In the genomic region with DNA sequence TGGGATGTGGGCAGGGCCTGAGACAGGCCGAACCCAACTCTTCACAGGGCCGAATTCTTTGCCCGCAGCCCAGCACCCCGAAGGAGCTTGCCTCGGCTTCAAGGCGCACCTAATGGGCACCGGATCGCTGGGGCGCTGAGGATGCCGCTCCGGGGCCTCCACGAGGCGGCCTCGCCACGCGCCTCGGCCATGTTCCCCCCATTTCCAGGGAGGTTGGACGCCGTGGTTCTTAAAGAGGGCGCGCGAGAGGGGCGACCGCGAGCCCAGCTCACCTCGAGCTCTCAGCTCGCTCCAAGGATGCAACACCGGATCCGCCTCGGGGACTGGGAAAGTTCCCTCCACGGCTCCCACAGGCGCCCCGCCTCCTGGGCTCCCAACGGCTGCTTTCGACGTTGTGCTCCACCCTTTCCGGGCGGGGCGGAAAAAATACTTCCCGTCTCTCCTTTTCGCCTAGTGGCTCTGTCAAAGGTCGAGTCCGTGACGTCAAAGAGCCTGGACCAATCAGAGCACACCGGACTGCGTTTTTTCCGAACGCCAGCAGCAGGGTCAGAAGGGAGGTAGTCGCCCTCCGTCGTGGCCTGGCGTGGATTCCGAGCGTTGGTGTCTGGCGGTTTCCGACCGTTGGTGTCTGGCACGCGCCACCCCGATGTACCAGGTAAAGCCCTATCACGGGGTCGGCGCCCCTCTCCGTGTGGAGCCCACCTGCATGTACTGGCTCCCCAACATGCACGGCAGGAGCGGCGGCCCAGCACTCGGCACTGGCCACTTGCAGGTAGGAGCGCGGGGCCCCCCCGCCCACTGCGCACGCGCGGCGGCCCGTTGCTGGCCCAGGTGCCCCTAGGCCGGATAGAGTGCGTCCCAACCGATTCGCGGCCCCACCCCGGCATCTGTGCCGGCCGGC, we compare ENCODE assay signal across 7 cellular contexts. TPM values are rescaled to one million over a fixed set of nuclear protein-coding genes. Genes with fewer than 3 reads are reported as not detected.
DNase-seq lines count a peak whose midpoint lies in the region; ATAC-seq, FAIRE-seq and TF ChIP-seq lines count a peak whose summit lies in the region.
"Not testable (repeated sequence)": the region's sequence is repeated elsewhere in the genome, so short reads cannot be mapped to it uniquely, and the experiment has no call there.

No MANE protein-coding gene starts in this region.

- not testable (repeated sequence) for H4K20me1 ChIP-seq in astrocyte (ENCODE audit: insufficient read depth, low read length)

- TF ChIP-seq POLR2A in GM18505 (IDR thresholded peaks at IDR 0.05; ENCODE audit: borderline replicate concordance, extremely low read depth, insufficient read depth, insufficient read length) = peak; percentile 91

- TF ChIP-seq CTCF in astrocyte (IDR thresholded peaks at IDR 0.05; ENCODE audit: insufficient read depth, low read depth, low read length) = not testable (repeated sequence)

- H3K4me3 ChIP-seq in astrocyte (ENCODE audit: insufficient read depth, low read depth, low read length) = peak overlapping the region; percentile 74

- not testable (repeated sequence) for H3K9me3 ChIP-seq in astrocyte (ENCODE audit: insufficient read depth, low read depth, low read length)

- not testable (repeated sequence) for H3K36me3 ChIP-seq in astrocyte (ENCODE audit: insufficient read depth, low read length)

- H3K27ac ChIP-seq in astrocyte (ENCODE audit: low read depth, low read length) = peak overlapping the region; percentile 79

- not testable (repeated sequence) for FAIRE-seq in astrocyte (lab: Jason Lieb, UNC)

- peak; percentile 93 for ATAC-seq in GM18505 (IDR thresholded peaks at IDR 0.05; ENCODE audit: unreplicated experiment)
- ATAC-seq in HG02970 (IDR thresholded peaks at IDR 0.05; ENCODE audit: low FRiP score, unreplicated experiment) = peak; percentile 89

- H3K27ac Mint-ChIP-seq in astrocyte (ENCODE audit: unreplicated experiment) = peak overlapping the region; percentile 72

- H3K27me3 Mint-ChIP-seq in astrocyte (ENCODE audit: low read depth, unreplicated experiment) = not testable (repeated sequence)

- not testable (repeated sequence) for H3K4me1 Mint-ChIP-seq in astrocyte (ENCODE audit: low read depth, unreplicated experiment)

- DNase-seq in NCI-H1930 (lab: John Stamatoyannopoulos, UW) (peak; percentile 88 to 93), T-helper 22 cell (ENCODE audit: low read depth) (peak; percentile 86), astrocyte (ENCODE audit: low read depth) (peak; percentile 86), hepatic stellate cell (ENCODE audit: low spot score) (peak; percentile 87), renal cortical epithelial cell (ENCODE audit: low read depth) (peak; percentile 88)

- not testable (repeated sequence) for H3K79me2 ChIP-seq in astrocyte (ENCODE audit: insufficient read depth, low read length)

- H3K9me3 Mint-ChIP-seq in astrocyte (ENCODE audit: unreplicated experiment) = not testable (repeated sequence)

- H2AFZ ChIP-seq in astrocyte (ENCODE audit: low read depth, low read length) = peak overlapping the region; percentile 84

- H3K4me1 ChIP-seq in astrocyte (ENCODE audit: insufficient read depth, low read length) = not testable (repeated sequence)

- H3K27me3 ChIP-seq in astrocyte (ENCODE audit: insufficient read depth, low read length) = not testable (repeated sequence)

- peak overlapping the region; percentile 77 for H3K4me2 ChIP-seq in astrocyte (ENCODE audit: low read length)

- not testable (repeated sequence) for H3K36me3 Mint-ChIP-seq in astrocyte (ENCODE audit: low read depth, unreplicated experiment)

- peak overlapping the region; percentile 87 for H3K9ac ChIP-seq in astrocyte (ENCODE audit: low read length)

- peak overlapping the region; percentile 91 for H3K4me3 Mint-ChIP-seq in astrocyte (ENCODE audit: unreplicated experiment)

RNA-seq across cellular contexts. Expression of a gene that starts 22.1 kb away (rescaled TPM):
- total RNA-seq in astrocyte (19.9 and 21.1 TPM in 2 replicates), renal cortical epithelial cell (7.1 and 17.6 TPM in 2 replicates)

RNA-seq across cellular contexts. Expression of a gene that starts 28.3 kb away (rescaled TPM):
- total RNA-seq in astrocyte (not detected in 2 replicates), renal cortical epithelial cell (0.05 TPM in 1 of 2 replicates, not detected in the other)

RNA-seq across cellular contexts. Expression of a gene that starts 37.5 kb away (rescaled TPM):
- total RNA-seq in astrocyte (2.3 and 3.0 TPM in 2 replicates), renal cortical epithelial cell (0.35 and 2.0 TPM in 2 replicates)

Comparison
In these comparisons a context has a peak if more than half of its experiments do, and no peak if none do; other contexts are left out.
1. Peak in every context shown above with its lines: DNase-seq, ATAC-seq, H3K4me3 ChIP-seq and H3K27ac ChIP-seq.